10 cellular contexts compared by ENCODE assay signal in genomic region chr13:74129500-74130144, GRCh38. TPM values are rescaled to one million over a fixed set of nuclear protein-coding genes. Genes with fewer than 3 reads are reported as not detected.
A peak's percentile ranks its signal among the peaks of the same experiment; 100 is the strongest.
DNase-seq lines count a peak whose midpoint lies in the region; ATAC-seq and TF ChIP-seq lines count a peak whose summit lies in the region.
"Had no signal": no experiment of that assay in that cellular context is flagged by ENCODE, and none has a peak within 500 bp of the region (broad histone marks: within the 10 kb centered on the region; RNA-seq: fewer than 3 reads in every experiment).

No MANE protein-coding gene starts in this region.

- H3K4me3 ChIP-seq in liver (ENCODE audit: low read depth in 1 of 3, low read length in 3 of 3) = no peak overlapping the region

- no peaks in the 10 kb centered on the region for H3K9me3 Mint-ChIP-seq in HFFc6
- H3K9me3 Mint-ChIP-seq in activated T-cell treated with anti-CD3 and anti-CD28 coated beads, Interleukin-2, amount 50 U/mL, for 72 hours = no peaks in the 10 kb centered on the region

- no peaks in the 10 kb centered on the region for H3K9me3 ChIP-seq in liver (ENCODE audit: control insufficient read depth in 4 of 4, low read length in 3 of 4)

- H3K4me3 Mint-ChIP-seq in HFFc6 = peak overlapping the region; percentile 31
- H3K4me3 Mint-ChIP-seq in activated T-cell treated with anti-CD3 and anti-CD28 coated beads, Interleukin-2, amount 50 U/mL, for 72 hours = peak overlapping the region; percentile 75 to 99

- no peak overlapping the region for H3K9ac ChIP-seq in liver (ENCODE audit: low read depth in 1 of 2, low read length in 2 of 2)

- H3K27me3 Mint-ChIP-seq in HFFc6 (ENCODE audit: insufficient read depth) = peaks cover 3% of the 10 kb centered on the region; the same call in 1 of the 2 replicates
- no peaks in the 10 kb centered on the region for H3K27me3 Mint-ChIP-seq in activated T-cell treated with anti-CD3 and anti-CD28 coated beads, Interleukin-2, amount 50 U/mL, for 72 hours (ENCODE audit: low read depth)
- H3K27me3 Mint-ChIP-seq: naive B cell had no signal

- peaks cover 57% of the 10 kb centered on the region for H3K4me1 Mint-ChIP-seq in HFFc6 (ENCODE audit: low read depth)
- peaks cover 67% of the 10 kb centered on the region for H3K4me1 Mint-ChIP-seq in activated T-cell treated with anti-CD3 and anti-CD28 coated beads, Interleukin-2, amount 50 U/mL, for 72 hours (ENCODE audit: low read depth)

- no peaks in the 10 kb centered on the region for H3K36me3 Mint-ChIP-seq in HFFc6 (ENCODE audit: low read depth)
- H3K36me3 Mint-ChIP-seq in activated T-cell treated with anti-CD3 and anti-CD28 coated beads, Interleukin-2, amount 50 U/mL, for 72 hours (ENCODE audit: insufficient read depth in 2 of 2) = peaks cover 2 to 9% of the 10 kb centered on the region in 2 donors
- H3K36me3 Mint-ChIP-seq: naive B cell had no signal

- no peaks in the 10 kb centered on the region for H3K36me3 ChIP-seq in liver (ENCODE audit: control insufficient read depth in 4 of 4, insufficient read depth in 3 of 4, low read depth in 1 of 4, low read length in 3 of 4)

- peak; percentile 38 for DNase-seq in AG20443 (ENCODE audit: low spot score)
- no peak for DNase-seq in HFFc6
- DNase-seq in activated T-cell treated with anti-CD3 and anti-CD28 coated beads, Interleukin-2, amount 50 U/mL, for 72 hours = peak in 1 of 2 donors; percentile 35
- no peak for DNase-seq in NOMO-1 treated with DMSO at 0.1 percent for 48 hours (lab: John Stamatoyannopoulos, UW; ENCODE audit: unreplicated experiment)
- DNase-seq in head of caudate nucleus = no peak
- DNase-seq in NCI-H2107 (lab: John Stamatoyannopoulos, UW) = no peak
- DNase-seq: naive B cell, SW 1271 had no signal

- peak; percentile 42 to 61 for TF ChIP-seq RAD21 in liver (IDR thresholded peaks at IDR 0.05)

- peak overlapping the region; percentile 65 for H3K27ac Mint-ChIP-seq in HFFc6
- peak overlapping the region; percentile 89 for H3K27ac Mint-ChIP-seq in activated T-cell treated with anti-CD3 and anti-CD28 coated beads, Interleukin-2, amount 50 U/mL, for 72 hours

- peak overlapping the region in 1 of 2 donors; percentile 31 for H3K27ac ChIP-seq in liver (ENCODE audit: low read depth in 1 of 2, low read length in 2 of 2)

- 51% methylated on average over 4 of the region's 4 CpGs for WGBS in liver

- intact Hi-C loops in head of caudate nucleus (cut with DNase I) = loop anchor here (5.0 kb wide), 1 partner anchor 448 kb away; no protein-coding TSS in a partner anchor

- peaks cover 10 to 44% (median 35%) of the 10 kb centered on the region in 4 donors for H3K4me1 ChIP-seq in liver (ENCODE audit: control insufficient read depth in 4 of 4, insufficient read depth in 4 of 4, low read length in 3 of 4)

- TF ChIP-seq CTCF in HFFc6 (IDR thresholded peaks at IDR 0.05) (no peak), liver (IDR thresholded peaks at IDR 0.05; ENCODE audit: low read depth, low read length, missing input control) (no peak)

- ATAC-seq in activated T-cell treated with anti-CD3 and anti-CD28 coated beads, Interleukin-2, amount 50 U/mL, for 72 hours (replicated peaks in 1 of 2) = no peak
- ATAC-seq in GM19455 (IDR thresholded peaks at IDR 0.05; ENCODE audit: unreplicated experiment) = no peak

- no peaks in the 10 kb centered on the region for H3K27me3 ChIP-seq in liver (ENCODE audit: control insufficient read depth in 4 of 4, insufficient read depth in 4 of 4, low read length in 3 of 4)

TF ChIP-seq in liver, 16 proteins besides CTCF, POLR2A, EP300 and RAD21:
- peak; percentile 55 to 58 for TF ChIP-seq RXRA (IDR thresholded peaks at IDR 0.05)
- TF ChIP-seq SP1 (IDR thresholded peaks at IDR 0.05) = peak; percentile 27
- TF ChIP-seq JUND (IDR thresholded peaks at IDR 0.05) = no peak
- TF ChIP-seq, protein P1, sequence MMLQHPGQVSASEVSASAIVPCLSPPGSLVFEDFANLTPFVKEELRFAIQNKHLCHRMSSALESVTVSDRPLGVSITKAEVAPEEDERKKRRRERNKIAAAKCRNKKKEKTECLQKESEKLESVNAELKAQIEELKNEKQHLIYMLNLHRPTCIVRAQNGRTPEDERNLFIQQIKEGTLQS (IDR thresholded peaks at IDR 0.05) = no peak
- no peak for TF ChIP-seq FOXA1 (IDR thresholded peaks at IDR 0.05)
- peak; percentile 86 to 88 for TF ChIP-seq HNF4A (conservative IDR thresholded peaks at IDR 0.05)
- TF ChIP-seq NR2F2 (IDR thresholded peaks at IDR 0.05) = peak; percentile 21
- TF ChIP-seq HNF4G (IDR thresholded peaks at IDR 0.05) = peak; percentile 48

RNA-seq across cellular contexts. Expression of gene KLF12, which starts 4.6 kb away (rescaled TPM):
- total RNA-seq in HFFc6 (2021; fragmentation: NEBNext Ultra II Directional; extraction: Animal tissue kit (Norgen Biotek cat#: 25700)) = 10 to 100 TPM; 18.1 to 28.2 (median 24.1) TPM
- 10 to 100 TPM; 32.0 to 42.1 TPM for total RNA-seq in activated T-cell treated with anti-CD3 and anti-CD28 coated beads, Interleukin-2, amount 50 U/mL, for 72 hours
- 10 to 100 TPM in 1 of 2 donors, 1 to 10 TPM in 1; 8.7 to 15.9 TPM for total RNA-seq in liver
- polyA plus RNA-seq in liver = 10 to 100 TPM in 1 of 2 donors, 1 to 10 TPM in 1; 2.4 to 14.0 TPM
